In genomic region chrX:30822068-30822671, GRCh38 we compare ENCODE assay signal across 8 cellular contexts.
A peak's percentile ranks its signal among the peaks of the same experiment; 100 is the strongest.
DNase-seq lines count a peak whose midpoint lies in the region; ATAC-seq and TF ChIP-seq lines count a peak whose summit lies in the region.

No MANE protein-coding gene starts in this region.

- 39 to 51% methylated on average over 3 of the region's 3 CpGs for WGBS in esophagus squamous epithelium, 2 donors

- no peaks in the 10 kb centered on the region for H3K27me3 ChIP-seq in naive thymus-derived CD4-positive, alpha-beta T cell (ENCODE audit: control insufficient read depth in 2 of 2, insufficient read depth in 2 of 2, low read length in 2 of 2)
- H3K27me3 ChIP-seq in esophagus squamous epithelium: no peaks in the 10 kb centered on the region

- no peak overlapping the region for H3K4me3 ChIP-seq in naive thymus-derived CD4-positive, alpha-beta T cell (ENCODE audit: low read length)
- H3K4me3 ChIP-seq in esophagus squamous epithelium: no peak overlapping the region

- H3K27ac Mint-ChIP-seq in naive thymus-derived CD4-positive, alpha-beta T cell: no peak overlapping the region

- peaks cover 0 to 2% (median 0%) of the 10 kb centered on the region in 11 donors for H3K9me3 Mint-ChIP-seq in naive thymus-derived CD4-positive, alpha-beta T cell

- peaks cover 0 to 6% of the 10 kb centered on the region in 2 donors for H3K4me1 ChIP-seq in naive thymus-derived CD4-positive, alpha-beta T cell (ENCODE audit: control insufficient read depth in 2 of 2, insufficient read depth in 2 of 2, low read length in 2 of 2)
- H3K4me1 ChIP-seq in esophagus squamous epithelium: no peaks in the 10 kb centered on the region

- CTCF ChIA-PET in naive thymus-derived CD4-positive, alpha-beta T cell (lab: Charles Lee): no interaction called here

- H3K4me1 Mint-ChIP-seq in naive thymus-derived CD4-positive, alpha-beta T cell: peaks cover 5 to 28% (median 23%) of the 10 kb centered on the region in 7 donors

- H3K27ac ChIP-seq in naive thymus-derived CD4-positive, alpha-beta T cell (ENCODE audit: low read depth, low read length): no peak overlapping the region
- H3K27ac ChIP-seq in esophagus squamous epithelium: no peak overlapping the region

- no peaks in the 10 kb centered on the region for H3K36me3 ChIP-seq in naive thymus-derived CD4-positive, alpha-beta T cell (ENCODE audit: control insufficient read depth in 2 of 3, insufficient read depth in 3 of 3, low read length in 3 of 3)
- no peaks in the 10 kb centered on the region for H3K36me3 ChIP-seq in esophagus squamous epithelium

- no peaks in the 10 kb centered on the region for H3K9me3 ChIP-seq in naive thymus-derived CD4-positive, alpha-beta T cell (ENCODE audit: control insufficient read depth in 2 of 3, low read length in 3 of 3)
- H3K9me3 ChIP-seq in esophagus squamous epithelium: no peaks in the 10 kb centered on the region

- ATAC-seq in GM19023 (IDR thresholded peaks at IDR 0.05; ENCODE audit: unreplicated experiment): peak; percentile 83
- ATAC-seq in HG02798 (IDR thresholded peaks at IDR 0.05; ENCODE audit: poor library complexity, unreplicated experiment): peak; percentile 93
- ATAC-seq in naive thymus-derived CD4-positive, alpha-beta T cell: peak; percentile 32
- no peak for ATAC-seq in HG03571 (IDR thresholded peaks at IDR 0.05; ENCODE audit: unreplicated experiment)

- TF ChIP-seq CTCF in esophagus squamous epithelium (IDR thresholded peaks at IDR 0.05): no peak

- no peaks in the 10 kb centered on the region for H3K36me3 Mint-ChIP-seq in naive thymus-derived CD4-positive, alpha-beta T cell

- no peak for TF ChIP-seq POLR2A in esophagus squamous epithelium (IDR thresholded peaks at IDR 0.05)

- POLR2A ChIA-PET in naive thymus-derived CD4-positive, alpha-beta T cell (lab: Charles Lee): no interaction called here

- DNase-seq in NOMO-1 treated with dmso at 0.1 percent for 144 hours (lab: John Stamatoyannopoulos, UW; ENCODE audit: unreplicated experiment) (peak; percentile 27), cerebellar nuclear complex (lab: John Stamatoyannopoulos, UW) (no peak), esophagus squamous epithelium (lab: John Stamatoyannopoulos, UW) (no peak), DMS114 treated with DMSO at 0.1 percent for 48 hours (lab: John Stamatoyannopoulos, UW; ENCODE audit: unreplicated experiment) (no peak)
- DNase-seq in naive thymus-derived CD4-positive, alpha-beta T cell: no peak

- H3K4me3 Mint-ChIP-seq in naive thymus-derived CD4-positive, alpha-beta T cell: no peak overlapping the region

- intact Hi-C loops in naive thymus-derived CD4-positive, alpha-beta T cell (cut with micrococcal nuclease): loop anchor here in 1 of 2 donors (5.0 kb wide), 2 partner anchors 85 to 185 kb away; no protein-coding TSS in a partner anchor
- intact Hi-C loops in esophagus squamous epithelium (cut with DNase I): no loop called here

- H3K27me3 Mint-ChIP-seq in naive thymus-derived CD4-positive, alpha-beta T cell: no peaks in the 10 kb centered on the region
